Comparison of ENCODE assay signal across 32 cellular contexts in genomic region chr7:139542308-139543151, GRCh38. TPM values are rescaled to one million over a fixed set of nuclear protein-coding genes. Genes with fewer than 3 reads are reported as not detected.
A peak's percentile ranks its signal among the peaks of the same experiment; 100 is the strongest.
DNase-seq lines count a peak whose midpoint lies in the region; ATAC-seq and TF ChIP-seq lines count a peak whose summit lies in the region.
"Had no signal": no experiment of that assay in that cellular context is flagged by ENCODE, and none has a peak within 500 bp of the region (broad histone marks: within the 10 kb centered on the region; RNA-seq: fewer than 3 reads in every experiment).

No MANE protein-coding gene starts in this region.

- ATAC-seq in psoas muscle: peak; percentile 7 to 40 (median 26)
- no peak for ATAC-seq in gastroesophageal sphincter
- ATAC-seq: activated CD8-positive, alpha-beta T cell treated with anti-CD3 and anti-CD28 coated beads for 36 hours; activated T-helper 17 cell treated with anti-CD3 and anti-CD28 coated beads, Interleukin-2, amount 50 U/mL, for 72 hours; natural killer cell had no signal

- BruUV-seq in Caco-2 (replicated peaks; lab: Mats Ljungman, UMichigan): no TSS peak

- TF ChIP-seq POLR2A in gastroesophageal sphincter (IDR thresholded peaks at IDR 0.05): no peak

- H3K4me3 Mint-ChIP-seq in chondrocyte (ENCODE audit: unreplicated experiment) (peak overlapping the region; percentile 16), Caco-2 (ENCODE audit: unreplicated experiment) (no peak overlapping the region)
- H3K4me3 Mint-ChIP-seq: activated CD8-positive, alpha-beta T cell treated with anti-CD3 and anti-CD28 coated beads for 36 hours; activated T-helper 17 cell treated with anti-CD3 and anti-CD28 coated beads, Interleukin-2, amount 50 U/mL, for 72 hours; CD4-positive, alpha-beta memory T cell; natural killer cell; T-helper 2 cell treated with Interferon-gamma antibody and Interleukin-4, amounts not matched to agents 5 μg/mL and 100 μg/mL, for 36 hours had no signal

- no peaks in the 10 kb centered on the region for H3K36me3 Mint-ChIP-seq in chondrocyte (ENCODE audit: low read depth)
- H3K36me3 Mint-ChIP-seq in Caco-2 (ENCODE audit: insufficient read depth, unreplicated experiment): no peaks in the 10 kb centered on the region
- H3K36me3 Mint-ChIP-seq: CD4-positive, alpha-beta memory T cell; natural killer cell had no signal

- DNase-seq in COLO829 (ENCODE audit: low spot score) (peak; percentile 43), chondrocyte (ENCODE audit: low spot score) (no peak), psoas muscle (no peak), GM13976 (ENCODE audit: low spot score) (no peak), Caco-2 (no peak), NCI-H82 treated with DMSO at 0.1 percent for 48 hours (lab: John Stamatoyannopoulos, UW; ENCODE audit: unreplicated experiment) (no peak)
- DNase-seq: activated CD8-positive, alpha-beta T cell treated with anti-CD3 and anti-CD28 coated beads for 36 hours; activated naive CD4-positive, alpha-beta T cell treated with anti-CD3 and anti-CD28 coated beads, Interleukin-2, amount 50 U/mL, for 16 hours; amniotic stem cell; brain microvascular endothelial cell; CD4-positive, alpha-beta memory T cell; DMS 273 treated with DMSO at 0.1 percent for 48 hours; KBM-7; natural killer cell; NCI-H1105 treated with DMSO at 0.1 percent for 48 hours; NCI-H1930; NCI-H524 treated with DMSO at 0.1 percent for 48 hours; Right ventricle myocardium superior; small intestine; stimulated activated naive CD4-positive, alpha-beta T cell; uterus had no signal

- TF ChIP-seq CTCF in HEK293 (tag by site-specific recombination; IDR thresholded peaks at IDR 0.05) (no peak), chondrocyte (IDR thresholded peaks at IDR 0.05) (no peak), psoas muscle (IDR thresholded peaks at IDR 0.05) (no peak), GM13976 (IDR thresholded peaks at IDR 0.05; ENCODE audit: borderline replicate concordance, control extremely low read depth, extremely low read depth, insufficient read depth, missing control alignments) (no peak), Caco-2 (IDR thresholded peaks at IDR 0.05; ENCODE audit: insufficient read depth in 1 of 2, low read depth in 1 of 2, low read length in 1 of 2, severe bottlenecking in 1 of 2, unreplicated experiment in 1 of 2) (no peak), gastroesophageal sphincter (IDR thresholded peaks at IDR 0.05) (no peak)

- H3K27me3 ChIP-seq in psoas muscle (ENCODE audit: insufficient read depth in 3 of 3, low read length in 2 of 3): no peaks in the 10 kb centered on the region
- no peaks in the 10 kb centered on the region for H3K27me3 ChIP-seq in Caco-2 (replicated peaks; ENCODE audit: control insufficient read depth, insufficient read depth, low read length)
- no peaks in the 10 kb centered on the region for H3K27me3 ChIP-seq in gastroesophageal sphincter
- H3K27me3 ChIP-seq: hepatocyte, MG63, uterus had no signal

- H3K27ac Mint-ChIP-seq in chondrocyte (ENCODE audit: unreplicated experiment) (no peak overlapping the region), Caco-2 (ENCODE audit: unreplicated experiment) (no peak overlapping the region)
- H3K27ac Mint-ChIP-seq: activated CD8-positive, alpha-beta T cell treated with anti-CD3 and anti-CD28 coated beads for 36 hours; activated T-helper 17 cell treated with anti-CD3 and anti-CD28 coated beads, Interleukin-2, amount 50 U/mL, for 72 hours; CD4-positive, alpha-beta memory T cell; natural killer cell; T-helper 2 cell treated with Interferon-gamma antibody and Interleukin-4, amounts not matched to agents 5 μg/mL and 100 μg/mL, for 36 hours had no signal

- H3K4me1 Mint-ChIP-seq in chondrocyte (ENCODE audit: low read depth) (no peaks in the 10 kb centered on the region), Caco-2 (ENCODE audit: low read depth, unreplicated experiment) (no peaks in the 10 kb centered on the region)
- H3K4me1 Mint-ChIP-seq: activated T-helper 17 cell treated with anti-CD3 and anti-CD28 coated beads, Interleukin-2, amount 50 U/mL, for 72 hours; CD4-positive, alpha-beta memory T cell; natural killer cell had no signal

- H3K36me3 ChIP-seq in HEK293 (ENCODE audit: control insufficient read depth in 2 of 2, insufficient read depth in 1 of 2, low read length in 2 of 2) (no peaks in the 10 kb centered on the region), psoas muscle (ENCODE audit: insufficient read depth in 1 of 2, low read depth in 1 of 2) (no peaks in the 10 kb centered on the region), Caco-2 (ENCODE audit: control insufficient read depth, insufficient read depth, low read length) (no peaks in the 10 kb centered on the region), gastroesophageal sphincter (no peaks in the 10 kb centered on the region)
- H3K36me3 ChIP-seq: brain microvascular endothelial cell, HAP-1, MG63, uterus had no signal

- H3K9me3 Mint-ChIP-seq in chondrocyte (ENCODE audit: low read depth) (no peaks in the 10 kb centered on the region), Caco-2 (ENCODE audit: unreplicated experiment) (no peaks in the 10 kb centered on the region)
- H3K9me3 Mint-ChIP-seq: activated CD8-positive, alpha-beta T cell treated with anti-CD3 and anti-CD28 coated beads for 36 hours; activated T-helper 17 cell treated with anti-CD3 and anti-CD28 coated beads, Interleukin-2, amount 50 U/mL, for 72 hours; CD4-positive, alpha-beta memory T cell; natural killer cell; T-helper 2 cell treated with Interferon-gamma antibody and Interleukin-4, amounts not matched to agents 5 μg/mL and 100 μg/mL, for 36 hours had no signal

- no peak overlapping the region for H3K4me3 ChIP-seq in HEK293 (ENCODE audit: low read depth, low read length)
- H3K4me3 ChIP-seq in psoas muscle: no peak overlapping the region
- H3K4me3 ChIP-seq in Caco-2 (ENCODE audit: low read depth, low read length): no peak overlapping the region
- no peak overlapping the region for H3K4me3 ChIP-seq in gastroesophageal sphincter
- H3K4me3 ChIP-seq: HAP-1, hepatocyte, lung, MG63, uterus had no signal

- in situ Hi-C loops in GM13976 (cut with MboI; ENCODE audit: low sequenced_read_pairs, unreplicated experiment): no loop called here

- intact Hi-C loops in psoas muscle (cut with DNase I) (no loop called here), Caco-2 (cut with micrococcal nuclease; ENCODE audit: unreplicated experiment) (no loop called here)

- WGBS in psoas muscle, 3 donors: 92 to 93% (median 92%) methylated on average over 28 of the region's 28 CpGs
- 83 to 97% methylated on average over 8 to 19 of the region's 28 CpGs for WGBS in gastroesophageal sphincter (ENCODE audit: low coverage in 1 of 2), 2 donors

- POLR2A ChIA-PET in HEK293 (lab: Yijun Ruan, JAX) (no interaction called here), Caco-2 (lab: Charles Lee) (no interaction called here)

- CTCF ChIA-PET in HEK293 (lab: Yijun Ruan, JAX): interaction anchor here (0.6 kb wide), 1 partner anchor 185 kb away, joined by 3 read pairs; no protein-coding TSS in a partner anchor
- CTCF ChIA-PET in Caco-2 (lab: Charles Lee): no interaction called here

- H3K9me3 ChIP-seq in HEK293 (ENCODE audit: control insufficient read depth, insufficient read depth, low read depth, low read length) (no peaks in the 10 kb centered on the region), psoas muscle (no peaks in the 10 kb centered on the region), Caco-2 (no peaks in the 10 kb centered on the region), gastroesophageal sphincter (no peaks in the 10 kb centered on the region)
- H3K9me3 ChIP-seq: HAP-1, MG63, uterus had no signal

- no peak overlapping the region for H3K27ac ChIP-seq in HEK293 (ENCODE audit: extremely low read depth, low read depth, low read length)
- peak overlapping the region; percentile 42 for H3K27ac ChIP-seq in psoas muscle
- H3K27ac ChIP-seq in gastroesophageal sphincter: no peak overlapping the region
- H3K27ac ChIP-seq: brain microvascular endothelial cell, hepatocyte, uterus had no signal

- H3K4me1 ChIP-seq in HEK293 (ENCODE audit: control insufficient read depth, insufficient read depth, low read length): no peaks in the 10 kb centered on the region
- peaks cover 12% of the 10 kb centered on the region for H3K4me1 ChIP-seq in psoas muscle
- no peaks in the 10 kb centered on the region for H3K4me1 ChIP-seq in Caco-2
- peaks cover 0 to 26% (median 4%) of the 10 kb centered on the region in 3 donors for H3K4me1 ChIP-seq in gastroesophageal sphincter
- H3K4me1 ChIP-seq: uterus had no signal

- TF ChIP-seq EP300 in gastroesophageal sphincter (IDR thresholded peaks at IDR 0.05): no peak

- H3K27me3 Mint-ChIP-seq in chondrocyte (ENCODE audit: low read depth) (peaks cover 13% of the 10 kb centered on the region), Caco-2 (ENCODE audit: insufficient read depth, unreplicated experiment) (no peaks in the 10 kb centered on the region)
- H3K27me3 Mint-ChIP-seq: activated CD8-positive, alpha-beta T cell treated with anti-CD3 and anti-CD28 coated beads for 36 hours; activated T-helper 17 cell treated with anti-CD3 and anti-CD28 coated beads, Interleukin-2, amount 50 U/mL, for 72 hours; CD4-positive, alpha-beta memory T cell had no signal

TF ChIP-seq in HEK293, 187 proteins besides CTCF, POLR2A, EP300 and RAD21 (continues in another document):
- TF ChIP-seq, protein P1, sequence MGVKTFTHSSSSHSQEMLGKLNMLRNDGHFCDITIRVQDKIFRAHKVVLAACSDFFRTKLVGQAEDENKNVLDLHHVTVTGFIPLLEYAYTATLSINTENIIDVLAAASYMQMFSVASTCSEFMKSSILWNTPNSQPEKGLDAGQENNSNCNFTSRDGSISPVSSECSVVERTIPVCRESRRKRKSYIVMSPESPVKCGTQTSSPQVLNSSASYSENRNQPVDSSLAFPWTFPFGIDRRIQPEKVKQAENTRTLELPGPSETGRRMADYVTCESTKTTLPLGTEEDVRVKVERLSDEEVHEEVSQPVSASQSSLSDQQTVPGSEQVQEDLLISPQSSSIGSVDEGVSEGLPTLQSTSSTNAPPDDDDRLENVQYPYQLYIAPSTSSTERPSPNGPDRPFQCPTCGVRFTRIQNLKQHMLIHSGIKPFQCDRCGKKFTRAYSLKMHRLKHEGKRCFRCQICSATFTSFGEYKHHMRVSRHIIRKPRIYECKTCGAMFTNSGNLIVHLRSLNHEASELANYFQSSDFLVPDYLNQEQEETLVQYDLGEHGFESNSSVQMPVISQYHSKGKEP (tag by site-specific recombination; IDR thresholded peaks at IDR 0.05): no peak
- TF ChIP-seq ZNF121 (tag by site-specific recombination; IDR thresholded peaks at IDR 0.05): no peak

RNA-seq across cellular contexts. Expression of gene CLEC2L, which starts 19.0 kb away (rescaled TPM):
- total RNA-seq in chondrocyte (not detected in 3 replicates), psoas muscle (1 to 10 TPM in 1 of 4 donors, under 1 TPM in 2, not detected in 1; 0.66 to 1.5 (median 0.82) TPM), Caco-2 (2022) (not detected in 2 replicates), gastroesophageal sphincter (under 1 TPM in 1 of 4 donors, not detected in 3; 0.39 TPM)
- 1 to 10 TPM in 1 of 3 donors, under 1 TPM in 2; 0.12 to 1.3 (median 0.85) TPM for polyA plus RNA-seq in psoas muscle
- total RNA-seq: A673; activated CD8-positive, alpha-beta T cell treated with anti-CD3 and anti-CD28 coated beads for 36 hours; activated T-helper 17 cell treated with anti-CD3 and anti-CD28 coated beads, Interleukin-2, amount 50 U/mL, for 72 hours; CD4-positive, alpha-beta memory T cell; endothelial cell of umbilical vein; hepatocyte; lung had no signal
- polyA plus RNA-seq: CD4-positive, alpha-beta memory T cell; endothelial cell of umbilical vein; hepatocyte had no signal

RNA-seq across cellular contexts. Expression of gene KLRG2, which starts 59.1 kb away (rescaled TPM):
- total RNA-seq in chondrocyte (not detected in 3 replicates), psoas muscle (not detected), Caco-2 (2022) (4.7 and 4.9 TPM in 2 replicates), gastroesophageal sphincter (under 1 TPM in 2 of 4 donors, not detected in 2; 0.67 to 0.81 TPM)
- polyA plus RNA-seq in psoas muscle: under 1 TPM in 2 of 3 donors, not detected in 1; 0.04 TPM
- total RNA-seq: A673; activated T-helper 17 cell treated with anti-CD3 and anti-CD28 coated beads, Interleukin-2, amount 50 U/mL, for 72 hours; CD4-positive, alpha-beta memory T cell; endothelial cell of umbilical vein; mononuclear cell; natural killer cell; Right ventricle myocardium superior had no signal
- polyA plus RNA-seq: CD4-positive, alpha-beta memory T cell; endothelial cell of umbilical vein; hepatocyte; small intestine had no signal
